Comparison of ENCODE assay signal across 25 cellular contexts in genomic region chr16:1606774-1607173, GRCh38.
"Had no signal": no experiment of that assay in that cellular context is flagged by ENCODE, and none has a peak within 500 bp of the region (broad histone marks: within the 10 kb centered on the region; RNA-seq: fewer than 3 reads in every experiment).

No MANE protein-coding gene starts in this region.

- H3K36me3 Mint-ChIP-seq: activated naive CD8-positive, alpha-beta T cell treated with anti-CD3 and anti-CD28 coated beads, Interleukin-2, amount 10 ng/mL, durations not matched to agents 7 days and 5 days; T-cell had no signal

- H3K4me3 ChIP-seq: adrenal gland, breast epithelium, SK-N-MC had no signal

- H3K4me3 Mint-ChIP-seq: activated CD4-positive, alpha-beta T cell treated with anti-CD3 and anti-CD28 coated beads for 36 hours; activated CD8-positive, alpha-beta T cell treated with anti-CD3 and anti-CD28 coated beads for 36 hours; activated naive CD8-positive, alpha-beta T cell treated with anti-CD3 and anti-CD28 coated beads, Interleukin-2, amount 10 ng/mL, durations not matched to agents 7 days and 5 days; activated T-cell treated with anti-CD3 and anti-CD28 coated beads, Interleukin-2, amount 50 U/mL, for 72 hours; central memory CD8-positive, alpha-beta T cell; T-cell had no signal

- H3K27ac ChIP-seq: adrenal gland, breast epithelium, SK-N-MC, VCaP had no signal

- H3K9me3 ChIP-seq: adrenal gland, breast epithelium had no signal

- H3K27ac Mint-ChIP-seq: activated CD4-positive, alpha-beta T cell treated with anti-CD3 and anti-CD28 coated beads for 36 hours; activated CD8-positive, alpha-beta T cell treated with anti-CD3 and anti-CD28 coated beads for 36 hours; activated naive CD8-positive, alpha-beta T cell treated with anti-CD3 and anti-CD28 coated beads, Interleukin-2, amount 10 ng/mL, durations not matched to agents 7 days and 5 days; activated T-cell treated with anti-CD3 and anti-CD28 coated beads, Interleukin-2, amount 50 U/mL, for 72 hours; activated T-helper 2 cell treated with anti-CD3 and anti-CD28 coated beads, Interferon-gamma antibody, Interleukin-2, Interleukin-4, amounts not matched to agents 10 μg/mL and 5 μg/mL and 100 μg/mL, durations not matched to agents 14 hours and 24 hours and 36 hours; T-cell had no signal

- DNase-seq: activated CD4-positive, alpha-beta T cell treated with anti-CD3 and anti-CD28 coated beads for 36 hours; activated CD8-positive, alpha-beta memory T cell treated with anti-CD3 and anti-CD28 coated beads, Interleukin-2, amount 50 U/mL, for 4 hours; activated CD8-positive, alpha-beta T cell treated with anti-CD3 and anti-CD28 coated beads for 36 hours; activated gamma-delta T cell treated with Interleukin-2 at 50 U/mL for 16 hours; activated naive CD4-positive, alpha-beta T cell treated with anti-CD3 and anti-CD28 coated beads, Interleukin-2, amount 50 U/mL, for 16 hours; activated naive CD8-positive, alpha-beta T cell treated with anti-CD3 and anti-CD28 coated beads, Interleukin-2, amount 10 ng/mL, durations not matched to agents 7 days and 5 days; activated T-cell treated with anti-CD3 and anti-CD28 coated beads, Interleukin-2, amount 50 U/mL, for 72 hours; adrenal gland; anterior cingulate cortex; KG1; NCI-H1048; NCI-H1417; NCI-H1930; NCI-H2171; NCI-H2227 treated with DMSO at 0.1 percent for 48 hours; NCI-H510A; NCI-H526 treated with DMSO at 0.1 percent for 48 hours; NCI-H82; T-cell had no signal

- H3K27me3 Mint-ChIP-seq: activated CD4-positive, alpha-beta T cell treated with anti-CD3 and anti-CD28 coated beads for 36 hours; activated CD8-positive, alpha-beta T cell treated with anti-CD3 and anti-CD28 coated beads for 36 hours; activated naive CD8-positive, alpha-beta T cell treated with anti-CD3 and anti-CD28 coated beads, Interleukin-2, amount 10 ng/mL, durations not matched to agents 7 days and 5 days; central memory CD8-positive, alpha-beta T cell; T-cell had no signal

- H3K4me1 ChIP-seq: breast epithelium had no signal

- H3K27me3 ChIP-seq: adrenal gland, breast epithelium had no signal

- ATAC-seq: activated CD4-positive, alpha-beta T cell treated with anti-CD3 and anti-CD28 coated beads for 36 hours; activated CD8-positive, alpha-beta T cell treated with anti-CD3 and anti-CD28 coated beads for 36 hours; activated T-cell treated with anti-CD3 and anti-CD28 coated beads, Interleukin-2, amount 50 U/mL, for 72 hours; Right ventricle myocardium inferior; T-cell had no signal
